Comparison of ENCODE assay signal across 31 cellular contexts in genomic region chr14:100573757-100574641, GRCh38. TPM values are rescaled to one million over a fixed set of nuclear protein-coding genes. Genes with fewer than 3 reads are reported as not detected.
"Had no signal": no experiment of that assay in that cellular context is flagged by ENCODE, and none has a peak within 500 bp of the region (broad histone marks: within the 10 kb centered on the region; RNA-seq: fewer than 3 reads in every experiment).

No MANE protein-coding gene starts in this region.

- H3K36me3 Mint-ChIP-seq: activated naive CD8-positive, alpha-beta T cell treated with anti-CD3 and anti-CD28 coated beads for 36 hours; stimulated activated naive B cell treated with anti-CD40 and anti-IgM and Interleukin-4, amounts not matched to agents 10 μg/mL and 1 μg/mL and 100 μg/mL, for 72 hours had no signal

- H3K9me3 ChIP-seq: adrenal gland, body of pancreas, colonic mucosa, esophagus squamous epithelium, ovary, tibial artery, upper lobe of right lung had no signal

- H3K27ac Mint-ChIP-seq: activated naive CD8-positive, alpha-beta T cell treated with anti-CD3 and anti-CD28 coated beads for 36 hours; activated T-cell treated with anti-CD3 and anti-CD28 coated beads, Interleukin-2, amount 50 U/mL, for 72 hours; nephron; progenitor cell of endocrine pancreas; stimulated activated naive B cell treated with anti-CD40 and anti-IgM and Interleukin-4, amounts not matched to agents 10 μg/mL and 1 μg/mL and 100 μg/mL, for 72 hours had no signal

- H3K4me3 Mint-ChIP-seq: activated naive CD8-positive, alpha-beta T cell treated with anti-CD3 and anti-CD28 coated beads for 36 hours; activated T-cell treated with anti-CD3 and anti-CD28 coated beads, Interleukin-2, amount 50 U/mL, for 72 hours; nephron had no signal

- H3K36me3 ChIP-seq: adrenal gland, colonic mucosa, esophagus squamous epithelium, heart right ventricle, left ventricle myocardium inferior, ovary, stomach, tibial artery, upper lobe of right lung had no signal

- DNase-seq: activated CD4-positive, alpha-beta T cell treated with anti-CD3 and anti-CD28 coated beads for 4 hours; activated CD4-positive, alpha-beta T cell treated with anti-CD3 and anti-CD28 coated beads, Interleukin-2, amount 50 U/mL, for 4 hours; activated effector memory CD4-positive, alpha-beta T cell treated with Interleukin-2 at 50 U/mL for 16 hours; activated naive CD4-positive, alpha-beta T cell treated with Interleukin-2 at 50 U/mL for 16 hours; activated naive CD8-positive, alpha-beta T cell treated with anti-CD3 and anti-CD28 coated beads for 36 hours; activated T-cell treated with anti-CD3 and anti-CD28 coated beads for 4 hours; activated T-cell treated with anti-CD3 and anti-CD28 coated beads, Interleukin-2, amount 50 U/mL, for 72 hours; adrenal gland; body of pancreas; cerebellar nuclear complex; colonic mucosa; effector CD8-positive, alpha-beta T cell; esophagus squamous epithelium; foreskin melanocyte; kidney glomerular epithelial cell; left ventricle myocardium inferior; stimulated activated CD4-positive, alpha-beta T cell treated with anti-CD3 and anti-CD28 coated beads, Interleukin-4, amount 100 ng/mL, for 4 hours; stimulated activated CD8-positive, alpha-beta memory T cell treated with anti-CD3 and anti-CD28 coated beads, Interleukin-4, amount 100 ng/mL, for 48 hours; stimulated activated naive B cell treated with anti-CD40 and anti-IgM and Interleukin-4, amounts not matched to agents 10 μg/mL and 1 μg/mL and 100 μg/mL, for 72 hours; stomach; tibial artery; upper lobe of right lung had no signal

- H3K27me3 ChIP-seq: body of pancreas, ovary had no signal

- H3K4me1 ChIP-seq: adrenal gland, colonic mucosa had no signal

- H3K4me3 ChIP-seq: adrenal gland, body of pancreas, colonic mucosa, esophagus squamous epithelium, heart right ventricle, left ventricle myocardium inferior, ovary, skin epidermis, stomach, tibial artery, upper lobe of right lung had no signal

- H3K27ac ChIP-seq: adrenal gland, body of pancreas, colonic mucosa, epithelial cell of prostate, esophagus squamous epithelium, heart right ventricle, left ventricle myocardium inferior, ovary, skin epidermis, stomach, tibial artery, upper lobe of right lung, VCaP had no signal

- H3K9me3 Mint-ChIP-seq: activated naive CD8-positive, alpha-beta T cell treated with anti-CD3 and anti-CD28 coated beads for 36 hours; activated T-cell treated with anti-CD3 and anti-CD28 coated beads, Interleukin-2, amount 50 U/mL, for 72 hours; nephron; stimulated activated naive B cell treated with anti-CD40 and anti-IgM and Interleukin-4, amounts not matched to agents 10 μg/mL and 1 μg/mL and 100 μg/mL, for 72 hours had no signal

- ATAC-seq: activated T-cell treated with anti-CD3 and anti-CD28 coated beads, Interleukin-2, amount 50 U/mL, for 72 hours; body of pancreas; heart right ventricle; sciatic nerve; stimulated activated naive B cell treated with anti-CD40 and anti-IgM and Interleukin-4, amounts not matched to agents 10 μg/mL and 1 μg/mL and 100 μg/mL, for 72 hours; upper lobe of right lung had no signal

RNA-seq across cellular contexts. Expression of gene BEGAIN, which starts 13.2 kb away (rescaled TPM):
- total RNA-seq: glomerular endothelial cell had no signal
